24 cellular contexts compared by ENCODE assay signal in the genomic region with DNA sequence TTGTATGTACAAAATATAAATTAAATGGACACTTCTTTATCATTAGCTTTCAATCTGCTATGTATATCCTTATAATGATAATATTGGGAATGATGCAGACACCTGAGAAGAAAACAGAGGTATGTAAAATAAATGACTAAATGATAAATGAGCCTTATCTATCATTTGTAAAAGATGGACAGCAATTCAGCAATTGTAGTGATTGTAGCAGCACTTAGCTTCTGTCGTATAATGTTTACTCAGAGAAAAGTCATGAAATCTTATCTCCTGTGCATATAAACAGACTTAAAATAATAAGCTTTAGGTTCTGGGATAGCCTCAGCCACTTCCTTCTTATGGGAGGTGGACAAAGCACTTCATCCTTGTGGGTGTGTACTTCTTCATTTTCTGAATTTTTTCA.
"Had no signal": no experiment of that assay in that cellular context is flagged by ENCODE, and none has a peak within 500 bp of the region (broad histone marks: within the 10 kb centered on the region; RNA-seq: fewer than 3 reads in every experiment).

No MANE protein-coding gene starts in this region.

- DNase-seq: natural killer cell; occipital lobe; ovary; posterior cingulate gyrus; psoas muscle; right cardiac atrium; right lobe of liver; sigmoid colon; small intestine; stimulated activated CD4-positive, alpha-beta T cell treated with anti-CD3 and anti-CD28 coated beads, Interleukin-15, amount 100 ng/mL, for 24 hours; stimulated activated CD4-positive, alpha-beta T cell treated with anti-CD3 and anti-CD28 coated beads, Interleukin-2, amount 100 ng/mL, for 24 hours; stimulated activated CD4-positive, alpha-beta T cell treated with anti-CD3 and anti-CD28 coated beads, Interleukin-2, amount 100 ng/mL, for 48 hours; stimulated activated CD4-positive, alpha-beta T cell treated with anti-CD3 and anti-CD28 coated beads, Interleukin-4, amount 100 ng/mL, for 24 hours; stimulated activated naive B cell treated with anti-CD40 and anti-IgM and Interleukin-4, amounts not matched to agents 10 μg/mL and 1 μg/mL and 100 μg/mL, for 72 hours; stimulated activated naive CD4-positive, alpha-beta T cell treated with Interleukin-2 at 50 U/mL for 16 hours; stomach; thyroid gland; trophoblast cell; upper lobe of left lung had no signal

- H3K27me3 ChIP-seq: neural progenitor cell, ovary, right lobe of liver, sigmoid colon, stomach, thyroid gland, tibial nerve, upper lobe of left lung, vagina had no signal

- H3K36me3 ChIP-seq: neural progenitor cell, ovary, right lobe of liver, sigmoid colon, stomach, thoracic aorta, thyroid gland, tibial nerve, upper lobe of left lung, vagina had no signal

- H3K4me3 ChIP-seq: neural progenitor cell, ovary, psoas muscle, right lobe of liver, sigmoid colon, stomach, thoracic aorta, thyroid gland, tibial nerve, upper lobe of left lung, vagina had no signal

- H3K9me3 ChIP-seq: ovary, psoas muscle, right lobe of liver, sigmoid colon, thoracic aorta, thyroid gland, tibial nerve, upper lobe of left lung, vagina had no signal

- H3K27ac ChIP-seq: neural progenitor cell, ovary, parathyroid adenoma, psoas muscle, right lobe of liver, sigmoid colon, stomach, thoracic aorta, thyroid gland, tibial nerve, upper lobe of left lung, vagina had no signal
